1 cellular context compared by ENCODE assay signal in the genomic region with DNA sequence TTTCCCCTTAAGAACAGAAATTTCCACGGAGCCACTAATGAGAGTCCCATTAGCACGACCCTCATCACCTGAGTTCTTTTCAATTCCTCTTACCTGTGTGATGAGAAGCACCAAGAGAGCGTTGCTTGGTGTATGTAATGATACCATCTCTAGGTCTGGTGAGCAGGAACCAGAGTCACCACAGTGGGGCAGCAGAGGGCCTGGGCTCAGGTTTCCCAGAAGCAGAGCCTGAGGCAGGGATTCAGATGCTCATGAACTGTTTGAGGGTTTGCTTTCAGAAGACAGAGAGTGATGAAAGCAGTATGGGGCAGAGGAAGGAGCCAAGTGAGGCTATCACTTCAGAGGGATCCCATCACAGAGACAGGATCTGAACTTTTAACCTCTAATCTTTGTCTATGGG.
TF ChIP-seq lines count a peak whose summit lies in the region.

No MANE protein-coding gene starts in this region.

TF ChIP-seq in H1, 55 proteins besides CTCF, POLR2A, EP300 and RAD21:
- TF ChIP-seq CHD1 (IDR thresholded peaks at IDR 0.05; ENCODE audit: low read depth, low read length) = no peak
- TF ChIP-seq KDM1A (IDR thresholded peaks at IDR 0.05; ENCODE audit: borderline replicate concordance, low read length) = peak; percentile 72; the same call in 1 of the 2 replicates
- TF ChIP-seq SIX5 (IDR thresholded peaks at IDR 0.05; ENCODE audit: low read depth, low read length) = no peak
TF ChIP-seq in H1: peak in this region for 1.
